In the genomic region with DNA sequence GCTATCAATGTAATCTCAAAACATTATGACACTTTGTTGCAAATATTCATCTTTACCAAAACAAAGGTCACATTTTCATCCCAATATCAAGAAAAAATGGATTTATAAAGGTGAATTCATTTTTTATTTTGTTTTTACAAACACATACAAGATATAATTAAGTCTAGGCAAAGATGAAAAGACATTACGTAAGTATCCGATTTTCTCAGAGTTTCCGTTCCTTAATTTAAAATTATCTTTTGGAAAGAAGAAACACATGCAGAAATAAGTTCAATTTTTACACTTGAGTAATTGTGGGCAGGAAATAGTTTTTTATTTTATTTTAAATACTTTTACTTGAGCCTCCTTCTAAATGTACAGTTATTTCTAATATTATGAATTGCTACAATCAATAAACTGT, we compare ENCODE assay signal across 1 cellular context.
TF ChIP-seq lines count a peak whose summit lies in the region.

No MANE protein-coding gene starts in this region.

TF ChIP-seq in HCT116, 20 proteins besides CTCF, POLR2A, EP300 and RAD21 (continued from another document):
- TF ChIP-seq, protein P1, sequence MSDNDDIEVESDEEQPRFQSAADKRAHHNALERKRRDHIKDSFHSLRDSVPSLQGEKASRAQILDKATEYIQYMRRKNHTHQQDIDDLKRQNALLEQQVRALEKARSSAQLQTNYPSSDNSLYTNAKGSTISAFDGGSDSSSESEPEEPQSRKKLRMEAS (IDR thresholded peaks at IDR 0.05), result no peak
- TF ChIP-seq YY1 (IDR thresholded peaks at IDR 0.05; ENCODE audit: extremely low read depth, insufficient replicate concordance, low read depth, low read length) (no peak), EGR1 (IDR thresholded peaks at IDR 0.05; ENCODE audit: low read depth) (no peak), CBX3 (IDR thresholded peaks at IDR 0.05; ENCODE audit: low read depth) (no peak), SRF (IDR thresholded peaks at IDR 0.05; ENCODE audit: low read depth) (no peak)
- TF ChIP-seq, protein P2, sequence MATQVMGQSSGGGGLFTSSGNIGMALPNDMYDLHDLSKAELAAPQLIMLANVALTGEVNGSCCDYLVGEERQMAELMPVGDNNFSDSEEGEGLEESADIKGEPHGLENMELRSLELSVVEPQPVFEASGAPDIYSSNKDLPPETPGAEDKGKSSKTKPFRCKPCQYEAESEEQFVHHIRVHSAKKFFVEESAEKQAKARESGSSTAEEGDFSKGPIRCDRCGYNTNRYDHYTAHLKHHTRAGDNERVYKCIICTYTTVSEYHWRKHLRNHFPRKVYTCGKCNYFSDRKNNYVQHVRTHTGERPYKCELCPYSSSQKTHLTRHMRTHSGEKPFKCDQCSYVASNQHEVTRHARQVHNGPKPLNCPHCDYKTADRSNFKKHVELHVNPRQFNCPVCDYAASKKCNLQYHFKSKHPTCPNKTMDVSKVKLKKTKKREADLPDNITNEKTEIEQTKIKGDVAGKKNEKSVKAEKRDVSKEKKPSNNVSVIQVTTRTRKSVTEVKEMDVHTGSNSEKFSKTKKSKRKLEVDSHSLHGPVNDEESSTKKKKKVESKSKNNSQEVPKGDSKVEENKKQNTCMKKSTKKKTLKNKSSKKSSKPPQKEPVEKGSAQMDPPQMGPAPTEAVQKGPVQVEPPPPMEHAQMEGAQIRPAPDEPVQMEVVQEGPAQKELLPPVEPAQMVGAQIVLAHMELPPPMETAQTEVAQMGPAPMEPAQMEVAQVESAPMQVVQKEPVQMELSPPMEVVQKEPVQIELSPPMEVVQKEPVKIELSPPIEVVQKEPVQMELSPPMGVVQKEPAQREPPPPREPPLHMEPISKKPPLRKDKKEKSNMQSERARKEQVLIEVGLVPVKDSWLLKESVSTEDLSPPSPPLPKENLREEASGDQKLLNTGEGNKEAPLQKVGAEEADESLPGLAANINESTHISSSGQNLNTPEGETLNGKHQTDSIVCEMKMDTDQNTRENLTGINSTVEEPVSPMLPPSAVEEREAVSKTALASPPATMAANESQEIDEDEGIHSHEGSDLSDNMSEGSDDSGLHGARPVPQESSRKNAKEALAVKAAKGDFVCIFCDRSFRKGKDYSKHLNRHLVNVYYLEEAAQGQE (IDR thresholded peaks at IDR 0.05; ENCODE audit: low read depth), result no peak
TF ChIP-seq in HCT116: peak in this region for 0.
